In genomic region chr12:52952082-52952801, GRCh38 we compare ENCODE assay signal across 12 cellular contexts. TPM values are rescaled to one million over a fixed set of nuclear protein-coding genes. Genes with fewer than 3 reads are reported as not detected.
DNase-seq lines count a peak whose midpoint lies in the region; ATAC-seq, FAIRE-seq and TF ChIP-seq lines count a peak whose summit lies in the region.
"Had no signal": no experiment of that assay in that cellular context is flagged by ENCODE, and none has a peak within 500 bp of the region (broad histone marks: within the 10 kb centered on the region; RNA-seq: fewer than 3 reads in every experiment).

No MANE protein-coding gene starts in this region.

- POLR2A ChIA-PET in K562 (lab: Yijun Ruan, JAX) = interaction anchor here (0.6 to 4.3 kb wide), 8 partner anchors 10 to 830 kb away, joined by 3 to 35 read pairs (median 6); partner anchors contain the start of gene KRT8

- H4K20me1 ChIP-seq in K562 (replicated peaks; ENCODE audit: control insufficient read depth, insufficient read depth, low read length) = peaks cover 3% of the 10 kb centered on the region

- peak overlapping the region; percentile 100 for H3K4me2 ChIP-seq in K562 (ENCODE audit: insufficient read depth, low read length)
- H3K4me2 ChIP-seq in mesendoderm (ENCODE audit: low read length) = no peak overlapping the region

- H3K79me1 ChIP-seq in mesendoderm (ENCODE audit: low read length) = peaks cover 9% of the 10 kb centered on the region

- H3K56ac ChIP-seq in mesendoderm (ENCODE audit: low read length) = no peak overlapping the region

- no peak overlapping the region for H3K4ac ChIP-seq in mesendoderm (ENCODE audit: low read depth, low read length)

- H3K4me1 ChIP-seq in K562 (replicated peaks in 1 of 2; ENCODE audit: control insufficient read depth in 2 of 2, insufficient read depth in 2 of 2, low read length in 2 of 2) (peaks cover 38 to 40% of the 10 kb centered on the region in 2 experiments), mesendoderm (ENCODE audit: control insufficient read depth, low read depth, low read length) (peaks cover 10% of the 10 kb centered on the region)

- peak; percentile 63 to 76 for TF ChIP-seq RAD21 in K562 (CRISPR knock-in tag; conservative IDR thresholded peaks at IDR 0.05 in 1 of 2, IDR thresholded peaks at IDR 0.05 in 1 of 2)

- H3K27ac ChIP-seq in K562 (ENCODE audit: extremely low read depth, low read depth, low read length) (peak overlapping the region; percentile 72), mesendoderm (ENCODE audit: low read depth, low read length) (no peak overlapping the region)

- FAIRE-seq in K562 (lab: Jason Lieb, UNC) = no peak
- FAIRE-seq: islet of Langerhans had no signal

- H4K5ac ChIP-seq in mesendoderm (ENCODE audit: low read length) = no peak overlapping the region

- no peak overlapping the region for H3K18ac ChIP-seq in mesendoderm (ENCODE audit: low read length)

- no peak for TF ChIP-seq EP300 in K562 (IDR thresholded peaks at IDR 0.05; ENCODE audit: low read length)

- no peaks in the 10 kb centered on the region for H3K9me3 ChIP-seq in K562 (replicated peaks; ENCODE audit: control insufficient read depth, insufficient read depth, low read depth, low read length)

- H2AK5ac ChIP-seq in mesendoderm (ENCODE audit: low read length) = no peak overlapping the region

- WGBS in K562 (ENCODE audit: insufficient coverage, low coverage, missing lambda C conversion rate) = 29% methylated on average over 14 of the region's 15 CpGs
- no CpG with 5 or more reads among the region's 15 CpGs for WGBS in mesendoderm (ENCODE audit: extremely low coverage, insufficient coverage, low lambda C conversion rate)

- H3K4me3 ChIP-seq in K562 = 0 out of 2 replicates have a peak overlapping the region, but pooled peaks have one; percentile 8
- no peak overlapping the region for H3K4me3 ChIP-seq in mesendoderm (ENCODE audit: low read length)

- peak; percentile 51 to 76 (median 52) for TF ChIP-seq CTCF in K562 (IDR thresholded peaks at IDR 0.05 in 2 of 3, conservative IDR thresholded peaks at IDR 0.05 in 1 of 3; ENCODE audit: insufficient read depth in 2 of 3, low read depth in 1 of 3, low read length in 3 of 3)

- H4K8ac ChIP-seq in mesendoderm (ENCODE audit: low read depth, low read length) = no peak overlapping the region

- TF ChIP-seq POLR2A in K562 (conservative IDR thresholded peaks at IDR 0.05) = no peak

- H2BK15ac ChIP-seq in mesendoderm (replicated peaks; ENCODE audit: low read depth) = no peak overlapping the region

- H2AFZ ChIP-seq in K562 (ENCODE audit: low read depth, low read length) = no peak overlapping the region; the same call in 1 of the 2 replicates

- H3K9ac ChIP-seq in K562 (ENCODE audit: insufficient read depth in 1 of 2, low read depth in 2 of 2, low read length in 2 of 2) (peak overlapping the region; percentile 47 to 85; a peak in 3 of 4 replicates), mesendoderm (ENCODE audit: low read length) (peak overlapping the region; percentile 13)

- H2BK120ac ChIP-seq in mesendoderm (ENCODE audit: low read depth, low read length) = no peak overlapping the region

- no peak overlapping the region for H2BK5ac ChIP-seq in mesendoderm (ENCODE audit: low read length)

- CTCF ChIA-PET in K562 (lab: Yijun Ruan, JAX; ENCODE audit: low intra/inter-chr PET ratio) = interaction anchor here (0.7 to 1.6 kb wide), 3 partner anchors 29 to 68 kb away, joined by 3 to 5 read pairs (median 4); no protein-coding TSS in a partner anchor

- in situ Hi-C loops in G401 (cut with HindIII; ENCODE audit: low sequenced_read_pairs) = no loop called here
- in situ Hi-C loops in KBM-7 (cut with MboI; ENCODE audit: low pct_unique_long_range_greater_than_20kb, low sequenced_read_pairs) = loop anchor here (10.0 kb wide), 1 partner anchor 47 kb away; the partner anchor contains the start of gene KRT8
- in situ Hi-C loops in K562 (cut with MboI) = loop anchor here (5.0 kb wide), 1 partner anchor 45 kb away; the partner anchor contains the start of gene KRT8

- H3K27me3 ChIP-seq in K562 (ENCODE audit: control insufficient read depth in 2 of 2, insufficient read depth in 2 of 2, low read length in 2 of 2) = no peaks in the 10 kb centered on the region
- no peaks in the 10 kb centered on the region for H3K27me3 ChIP-seq in mesendoderm (ENCODE audit: insufficient read depth, low read length, poor library complexity)

- H3K9me1 ChIP-seq in K562 (ENCODE audit: control insufficient read depth, insufficient read depth, low read length) = peaks cover 4% of the 10 kb centered on the region

- H3K23ac ChIP-seq in mesendoderm (ENCODE audit: low read length) = no peak overlapping the region

- BruUV-seq in K562 (replicated peaks; lab: Mats Ljungman, UMichigan) = no TSS peak

- H3K36me3 ChIP-seq in K562 (ENCODE audit: control insufficient read depth, insufficient read depth, low read length) (peaks cover 46% of the 10 kb centered on the region), mesendoderm (ENCODE audit: control insufficient read depth, insufficient read depth, low read length) (peaks cover 18% of the 10 kb centered on the region)

- DNase-seq in G401 (ENCODE audit: low spot score) (peak; percentile 46), KBM-7 (peak; percentile 28), K562 (ENCODE audit: extremely low read depth in 1 of 4, low spot score in 3 of 4) (peak; percentile 49 to 57 (median 50)), mesendoderm (no peak)
- no peak for DNase-seq in stimulated activated naive CD8-positive, alpha-beta T cell treated with anti-CD3 and anti-CD28 coated beads, Interleukin-15, Interleukin-2, amounts not matched to agents 100 U/mL and 50 U/mL, for 24 hours
- DNase-seq: activated CD4-positive, alpha-beta T cell treated with anti-CD3 and anti-CD28 coated beads for 1 hour; activated naive CD8-positive, alpha-beta T cell treated with anti-CD3 and anti-CD28 coated beads for 36 hours; COR-L47 had no signal

- ATAC-seq in K562 = peak; percentile 40
- ATAC-seq in stimulated activated naive CD8-positive, alpha-beta T cell treated with anti-CD3 and anti-CD28 coated beads, Interleukin-15, Interleukin-2, amounts not matched to agents 100 U/mL and 50 U/mL, for 24 hours = no peak
- no peak for ATAC-seq in HG02981 (IDR thresholded peaks at IDR 0.05; ENCODE audit: unreplicated experiment)
- ATAC-seq in GM19455 (IDR thresholded peaks at IDR 0.05; ENCODE audit: unreplicated experiment) = no peak
- ATAC-seq in GM18909 (IDR thresholded peaks at IDR 0.05; ENCODE audit: poor library complexity, unreplicated experiment) = no peak

- intact Hi-C loops in K562 (cut with micrococcal nuclease) = loop anchor here (1.0 to 2.0 kb wide), 2 partner anchors 29 to 47 kb away; partner anchors contain the start of gene KRT8

- H3K79me2 ChIP-seq in K562 (ENCODE audit: control insufficient read depth, insufficient read depth, low read length) (peaks cover 48% of the 10 kb centered on the region), mesendoderm (ENCODE audit: control insufficient read depth, insufficient read depth, low read length) (peaks cover 25% of the 10 kb centered on the region)

RNA-seq across cellular contexts. Expression of gene KRT18, which starts 3.3 kb away (rescaled TPM):
- 843 and 873 TPM in 2 replicates for total RNA-seq in G401 (2014; rRNA removed; shearing (Covaris generic))
- 104 and 217 TPM in 2 replicates for total RNA-seq in K562 (2011; cell fraction: chromatin; rRNA removed; ENCODE audit: low replicate concordance)
- 123 and 155 TPM in 2 replicates for total RNA-seq in K562 (2011; cell fraction: nucleolus; rRNA removed)
- 141 and 184 TPM in 2 replicates for total RNA-seq in K562 (2011; cell fraction: nucleoplasm; rRNA removed)
- total RNA-seq in K562 (2014; rRNA removed) (486 and 561 TPM in 2 replicates), K562 (2014; rRNA removed; fragmentation: Illumina TruSeq; extraction: Trizol) (206 and 246 TPM in 2 replicates), K562 (2015; rRNA removed; fragmentation: Illumina TruSeq; extraction: Trizol) (279 and 281 TPM in 2 replicates), K562 (2021) (332 and 346 TPM in 2 replicates)
- polyA plus RNA-seq in K562 (2011; rRNA removed) (349 and 358 TPM in 2 replicates), K562 (2014; fragmentation: Illumina TruSeq; extraction: Trizol) (323 and 346 TPM in 2 replicates), K562 (2014; fragmentation: Nextera tagmentation; extraction: Ambion mirVana) (10 to 100 TPM; 26.3 to 34.2 TPM), K562 (2014; rRNA removed) (231 and 235 TPM in 2 replicates)
- polyA plus RNA-seq in K562 (2011; cell fraction: cytosol; rRNA removed) = 448 and 603 TPM in 2 replicates
- 384 and 542 TPM in 2 replicates for polyA plus RNA-seq in K562 (2011; cell fraction: nucleus; rRNA removed)
- 369 and 519 TPM in 2 replicates for polyA plus RNA-seq in K562 (2012)
- 306 and 320 TPM in 2 replicates for polyA minus RNA-seq in K562 (2011; rRNA and poly(A)+ RNA removed)
- 439 and 476 TPM in 2 replicates for polyA minus RNA-seq in K562 (2011; cell fraction: cytosol; rRNA and poly(A)+ RNA removed)
- 86.2 and 137 TPM in 2 replicates for polyA minus RNA-seq in K562 (2011; cell fraction: nucleus; rRNA and poly(A)+ RNA removed)
- 373 TPM for polyA plus RNA-seq in mesendoderm (2013, experiment 1 of 2)
- polyA plus RNA-seq in mesendoderm (2013, experiment 2 of 2) = 379 TPM

RNA-seq across cellular contexts. Expression of gene KRT8, which starts 47.4 kb away (rescaled TPM):
- total RNA-seq in G401 (2014; rRNA removed; shearing (Covaris generic)) = 3,912 and 3,929 TPM in 2 replicates
- 132 and 303 TPM in 2 replicates for total RNA-seq in K562 (2011; cell fraction: chromatin; rRNA removed; ENCODE audit: low replicate concordance)
- total RNA-seq in K562 (2011; cell fraction: nucleolus; rRNA removed) = 225 and 301 TPM in 2 replicates
- total RNA-seq in K562 (2011; cell fraction: nucleoplasm; rRNA removed) = 196 and 242 TPM in 2 replicates
- 262 and 326 TPM in 2 replicates for total RNA-seq in K562 (2014; rRNA removed)
- 157 and 159 TPM in 2 replicates for total RNA-seq in K562 (2014; rRNA removed; fragmentation: Illumina TruSeq; extraction: Trizol)
- total RNA-seq in K562 (2015; rRNA removed; fragmentation: Illumina TruSeq; extraction: Trizol) = 193 and 197 TPM in 2 replicates
- 364 and 392 TPM in 2 replicates for total RNA-seq in K562 (2021)
- 616 and 661 TPM in 2 replicates for polyA plus RNA-seq in K562 (2011; rRNA removed)
- polyA plus RNA-seq in K562 (2011; cell fraction: cytosol; rRNA removed) = 730 and 1,428 TPM in 2 replicates
- polyA plus RNA-seq in K562 (2011; cell fraction: nucleus; rRNA removed) = 253 and 293 TPM in 2 replicates
- 420 and 432 TPM in 2 replicates for polyA plus RNA-seq in K562 (2012)
- polyA plus RNA-seq in K562 (2014; fragmentation: Illumina TruSeq; extraction: Trizol) = 260 and 315 TPM in 2 replicates
- 10 to 100 TPM; 41.5 to 49.8 TPM for polyA plus RNA-seq in K562 (2014; fragmentation: Nextera tagmentation; extraction: Ambion mirVana)
- polyA plus RNA-seq in K562 (2014; rRNA removed) = 388 and 435 TPM in 2 replicates
- polyA minus RNA-seq in K562 (2011; rRNA and poly(A)+ RNA removed) = 930 and 1,077 TPM in 2 replicates
- polyA minus RNA-seq in K562 (2011; cell fraction: cytosol; rRNA and poly(A)+ RNA removed) = 578 and 629 TPM in 2 replicates
- polyA minus RNA-seq in K562 (2011; cell fraction: nucleus; rRNA and poly(A)+ RNA removed) = 134 and 183 TPM in 2 replicates
- polyA plus RNA-seq in mesendoderm (2013, experiment 1 of 2) = 450 TPM
- 461 TPM for polyA plus RNA-seq in mesendoderm (2013, experiment 2 of 2)

RNA-seq across cellular contexts. Expression of gene EIF4B, which starts 54.0 kb away (rescaled TPM):
- 1,115 and 1,229 TPM in 2 replicates for total RNA-seq in G401 (2014; rRNA removed; shearing (Covaris generic))
- 260 and 374 TPM in 2 replicates for total RNA-seq in K562 (2011; cell fraction: chromatin; rRNA removed; ENCODE audit: low replicate concordance)
- total RNA-seq in K562 (2011; cell fraction: nucleolus; rRNA removed) = 137 and 149 TPM in 2 replicates
- total RNA-seq in K562 (2011; cell fraction: nucleoplasm; rRNA removed) = 211 and 264 TPM in 2 replicates
- 617 and 636 TPM in 2 replicates for total RNA-seq in K562 (2014; rRNA removed)
- total RNA-seq in K562 (2014; rRNA removed; fragmentation: Illumina TruSeq; extraction: Trizol) = 669 and 710 TPM in 2 replicates
- 624 and 636 TPM in 2 replicates for total RNA-seq in K562 (2015; rRNA removed; fragmentation: Illumina TruSeq; extraction: Trizol)
- 535 and 617 TPM in 2 replicates for total RNA-seq in K562 (2021)
- 489 and 497 TPM in 2 replicates for polyA plus RNA-seq in K562 (2011; rRNA removed)
- polyA plus RNA-seq in K562 (2011; cell fraction: cytosol; rRNA removed) = 278 and 542 TPM in 2 replicates
- 180 and 236 TPM in 2 replicates for polyA plus RNA-seq in K562 (2011; cell fraction: nucleus; rRNA removed)
- 383 and 523 TPM in 2 replicates for polyA plus RNA-seq in K562 (2012)
- polyA plus RNA-seq in K562 (2014; fragmentation: Illumina TruSeq; extraction: Trizol) = 552 and 578 TPM in 2 replicates
- polyA plus RNA-seq in K562 (2014; fragmentation: Nextera tagmentation; extraction: Ambion mirVana) = 100 to 1,000 TPM; 138 to 150 TPM
- polyA plus RNA-seq in K562 (2014; rRNA removed) = 312 and 317 TPM in 2 replicates
- 1,377 and 1,493 TPM in 2 replicates for polyA minus RNA-seq in K562 (2011; rRNA and poly(A)+ RNA removed)
- 466 and 538 TPM in 2 replicates for polyA minus RNA-seq in K562 (2011; cell fraction: cytosol; rRNA and poly(A)+ RNA removed)
- 102 and 253 TPM in 2 replicates for polyA minus RNA-seq in K562 (2011; cell fraction: nucleus; rRNA and poly(A)+ RNA removed)
- 385 TPM for polyA plus RNA-seq in mesendoderm (2013, experiment 1 of 2)
- polyA plus RNA-seq in mesendoderm (2013, experiment 2 of 2) = 407 TPM

Comparison
In these comparisons a context has a peak if more than half of its experiments do, and no peak if none do; other contexts are left out.
1. DNase-seq: peak in G401 (single experiment), KBM-7 (single experiment) and K562 (4 of 4); none in mesendoderm (single experiment) and stimulated activated naive CD8-positive, alpha-beta T cell treated with anti-CD3 and anti-CD28 coated beads, Interleukin-15, Interleukin-2, amounts not matched to agents 100 U/mL and 50 U/mL, for 24 hours (single experiment).